ENCODE assay signal across 8 cellular contexts in the genomic region with DNA sequence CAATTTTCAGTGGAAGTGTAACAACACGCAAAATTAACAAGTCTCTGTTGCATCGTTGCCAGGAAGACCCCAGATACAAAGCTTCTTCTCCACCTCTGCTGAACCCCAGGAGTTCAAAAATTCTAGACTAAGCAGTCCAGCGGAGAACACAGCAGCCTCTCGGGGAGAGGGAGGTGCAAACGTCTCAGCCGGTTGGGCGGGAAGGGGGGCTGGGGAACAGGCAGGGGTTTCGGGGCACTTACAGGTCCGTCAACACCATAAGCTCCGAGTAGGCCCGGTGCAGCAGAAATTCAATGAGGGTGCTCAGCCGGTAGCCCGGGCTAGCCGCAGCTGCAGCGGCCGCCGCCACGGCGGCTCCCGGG. TPM values are rescaled to one million over a fixed set of nuclear protein-coding genes. Genes with fewer than 3 reads are reported as not detected.
DNase-seq lines count a peak whose midpoint lies in the region; ATAC-seq, FAIRE-seq and TF ChIP-seq lines count a peak whose summit lies in the region.

No MANE protein-coding gene starts in this region.

- H3K9me3 Mint-ChIP-seq in stimulated activated memory B cell treated with anti-CD40 and anti-IgM and Interleukin-4, amounts not matched to agents 10 μg/mL and 1 μg/mL and 100 μg/mL, for 72 hours = no peaks in the 10 kb centered on the region

- H3K4me3 Mint-ChIP-seq in stimulated activated memory B cell treated with anti-CD40 and anti-IgM and Interleukin-4, amounts not matched to agents 10 μg/mL and 1 μg/mL and 100 μg/mL, for 72 hours = peak overlapping the region; percentile 74

- DNase-seq in activated gamma-delta T cell treated with Interleukin-2 at 50 U/mL for 16 hours (peak; percentile 35), activated gamma-delta T cell (lab: John Stamatoyannopoulos, UW) (no peak), Peyer's patch (peak in 2 of 3 donors; percentile 49 to 62), bronchial epithelial cell (ENCODE audit: low read depth) (no peak), right lobe of liver (peak in 1 of 3 donors; percentile 45), superior temporal gyrus (ENCODE audit: extremely low spot score) (no peak)

- ATAC-seq in right lobe of liver (peak in 2 of 4 donors; percentile 1), GM18873 (IDR thresholded peaks at IDR 0.05; ENCODE audit: low FRiP score, unreplicated experiment) (no peak)
- no peak for ATAC-seq in stimulated activated memory B cell treated with anti-CD40 and anti-IgM and Interleukin-4, amounts not matched to agents 10 μg/mL and 1 μg/mL and 100 μg/mL, for 72 hours

- H3K27me3 Mint-ChIP-seq in stimulated activated memory B cell treated with anti-CD40 and anti-IgM and Interleukin-4, amounts not matched to agents 10 μg/mL and 1 μg/mL and 100 μg/mL, for 72 hours = no peaks in the 10 kb centered on the region

- peak overlapping the region; percentile 91 for H3K27ac Mint-ChIP-seq in stimulated activated memory B cell treated with anti-CD40 and anti-IgM and Interleukin-4, amounts not matched to agents 10 μg/mL and 1 μg/mL and 100 μg/mL, for 72 hours

- intact Hi-C loops in right lobe of liver (cut with DNase I) = no loop called here

- H3K36me3 Mint-ChIP-seq in stimulated activated memory B cell treated with anti-CD40 and anti-IgM and Interleukin-4, amounts not matched to agents 10 μg/mL and 1 μg/mL and 100 μg/mL, for 72 hours = no peaks in the 10 kb centered on the region

- H3K4me3 ChIP-seq in Peyer's patch (peak overlapping the region; percentile 63 to 93 (median 72)), bronchial epithelial cell (ENCODE audit: low read depth, low read length) (peak overlapping the region; percentile 60), right lobe of liver (peak overlapping the region; percentile 60 to 91 (median 89))

- peaks cover 37% of the 10 kb centered on the region for H3K4me1 Mint-ChIP-seq in stimulated activated memory B cell treated with anti-CD40 and anti-IgM and Interleukin-4, amounts not matched to agents 10 μg/mL and 1 μg/mL and 100 μg/mL, for 72 hours

- H3K27me3 ChIP-seq in Peyer's patch = no peaks in the 10 kb centered on the region
- H3K27me3 ChIP-seq in bronchial epithelial cell (ENCODE audit: control insufficient read depth, insufficient read depth, low read length) = no peaks in the 10 kb centered on the region
- no peaks in the 10 kb centered on the region for H3K27me3 ChIP-seq in right lobe of liver

- no peaks in the 10 kb centered on the region for H3K9me3 ChIP-seq in Peyer's patch
- H3K9me3 ChIP-seq in right lobe of liver = no peaks in the 10 kb centered on the region

- H3K36me3 ChIP-seq in Peyer's patch = no peaks in the 10 kb centered on the region
- no peaks in the 10 kb centered on the region for H3K36me3 ChIP-seq in bronchial epithelial cell (ENCODE audit: control insufficient read depth, insufficient read depth, low read length)
- H3K36me3 ChIP-seq in right lobe of liver = no peaks in the 10 kb centered on the region

- TF ChIP-seq CTCF in Peyer's patch (IDR thresholded peaks at IDR 0.05) (no peak), bronchial epithelial cell (IDR thresholded peaks at IDR 0.05; ENCODE audit: insufficient read depth, low read length, severe bottlenecking) (no peak), right lobe of liver (IDR thresholded peaks at IDR 0.05) (no peak)

- WGBS in right lobe of liver (ENCODE audit: insufficient coverage, low coverage, low lambda C conversion rate, missing lambda C conversion rate) = 0% methylated on average over 5 of the region's 20 CpGs

- H3K27ac ChIP-seq in Peyer's patch (peak overlapping the region; percentile 90 to 98 (median 93)), right lobe of liver (peak overlapping the region; percentile 90 to 95 (median 92))

- no peak for FAIRE-seq in bronchial epithelial cell (lab: Jason Lieb, UNC)

- H3K4me1 ChIP-seq in Peyer's patch = peaks cover 0 to 26% (median 0%) of the 10 kb centered on the region in 4 donors
- H3K4me1 ChIP-seq in right lobe of liver = peaks cover 0 to 19% (median 6%) of the 10 kb centered on the region in 4 donors

- TF ChIP-seq POLR2A in Peyer's patch (IDR thresholded peaks at IDR 0.05) (no peak), right lobe of liver (IDR thresholded peaks at IDR 0.05) (no peak)

RNA-seq across cellular contexts. Expression of gene MED14, which starts 0.4 kb away (rescaled TPM):
- total RNA-seq in Peyer's patch = 10 to 100 TPM; 33.8 to 98.1 (median 83.2) TPM
- total RNA-seq in bronchial epithelial cell = 10.0 and 11.1 TPM in 2 replicates
- 10 to 100 TPM; 13.6 to 28.4 (median 24.2) TPM for total RNA-seq in right lobe of liver

Comparison
In these comparisons a context has a peak if more than half of its experiments do, and no peak if none do; other contexts are left out.
1. DNase-seq: peak in activated gamma-delta T cell treated with Interleukin-2 at 50 U/mL for 16 hours (single experiment) and Peyer's patch (2 of 3); none in activated gamma-delta T cell (single experiment), bronchial epithelial cell (single experiment) and superior temporal gyrus (single experiment).
2. Peak in every context shown above with its lines, with median percentiles within 50 percentile points of each other: H3K4me3 ChIP-seq.